ENCODE assay signal across 8 cellular contexts in genomic region chr12:7937867-7938506, GRCh38. TPM values are rescaled to one million over a fixed set of nuclear protein-coding genes. Genes with fewer than 3 reads are reported as not detected.
A peak's percentile ranks its signal among the peaks of the same experiment; 100 is the strongest.
DNase-seq lines count a peak whose midpoint lies in the region; ATAC-seq and TF ChIP-seq lines count a peak whose summit lies in the region.

No MANE protein-coding gene starts in this region.

- no peaks in the 10 kb centered on the region for H3K36me3 Mint-ChIP-seq in endothelial cell (ENCODE audit: low read depth, unreplicated experiment)

- no peaks in the 10 kb centered on the region for H3K9me3 Mint-ChIP-seq in endothelial cell (ENCODE audit: unreplicated experiment)

- no peak for ATAC-seq in HG03469 (IDR thresholded peaks at IDR 0.05; ENCODE audit: unreplicated experiment)

- H3K36me3 ChIP-seq in colonic mucosa = no peaks in the 10 kb centered on the region

- DNase-seq in NCI-H748 (lab: John Stamatoyannopoulos, UW; ENCODE audit: unreplicated experiment) = peak; percentile 38
- DNase-seq in NCI-H748 treated with DMSO at 0.1 percent for 48 hours (lab: John Stamatoyannopoulos, UW) = no peak
- DNase-seq in NOMO-1 treated with DMSO at 0.1 percent for 48 hours (lab: John Stamatoyannopoulos, UW; ENCODE audit: unreplicated experiment) = peak; percentile 24
- no peak for DNase-seq in endothelial cell (ENCODE audit: low spot score)
- no peak for DNase-seq in anterior cingulate cortex (lab: John Stamatoyannopoulos, UW)
- DNase-seq in colonic mucosa = no peak

- no peaks in the 10 kb centered on the region for H3K27me3 ChIP-seq in colonic mucosa

- H3K27me3 Mint-ChIP-seq in endothelial cell (ENCODE audit: unreplicated experiment) = no peaks in the 10 kb centered on the region

- peak overlapping the region; percentile 91 for H3K27ac Mint-ChIP-seq in endothelial cell (ENCODE audit: unreplicated experiment)

- H3K4me3 ChIP-seq in skin epidermis (no peak overlapping the region), colonic mucosa (no peak overlapping the region)

- peak overlapping the region; percentile 34 for H3K4me3 Mint-ChIP-seq in endothelial cell (ENCODE audit: unreplicated experiment)

- no peak overlapping the region for H3K9ac ChIP-seq in colonic mucosa (ENCODE audit: low read depth in 2 of 2, low read length in 2 of 2)

- no peaks in the 10 kb centered on the region for H3K4me1 ChIP-seq in colonic mucosa

- peak overlapping the region in 11 of 21 experiments; percentile 12 to 74 (median 55) for H3K27ac ChIP-seq in skin epidermis
- H3K27ac ChIP-seq in colonic mucosa = no peak overlapping the region

- peak; percentile 22 for TF ChIP-seq CTCF in endothelial cell (IDR thresholded peaks at IDR 0.05; ENCODE audit: unreplicated experiment)
- TF ChIP-seq CTCF in colonic mucosa (IDR thresholded peaks at IDR 0.05) = no peak

- intact Hi-C loops in colonic mucosa (cut with DNase I) = no loop called here

- peaks cover 7% of the 10 kb centered on the region for H3K4me1 Mint-ChIP-seq in endothelial cell (ENCODE audit: unreplicated experiment)

- no peaks in the 10 kb centered on the region for H3K9me3 ChIP-seq in colonic mucosa

RNA-seq across cellular contexts. Expression of gene SLC2A3, which starts 2.0 kb away (rescaled TPM):
- total RNA-seq in endothelial cell (ENCODE audit: unreplicated experiment) = 562 TPM
- 10 to 100 TPM; 21.6 to 29.0 TPM for total RNA-seq in colonic mucosa

Comparison
In these comparisons a context has a peak if more than half of its experiments do, and no peak if none do; other contexts are left out.
1. DNase-seq: peak in NCI-H748 (single experiment) and NOMO-1 treated with DMSO at 0.1 percent for 48 hours (single experiment); none in NCI-H748 treated with DMSO at 0.1 percent for 48 hours (single experiment), endothelial cell (single experiment), anterior cingulate cortex (0 of 58) and colonic mucosa (single experiment).
2. RNA of gene SLC2A3, which starts 2.0 kb away (total RNA-seq): 562 TPM in endothelial cell (single experiment); 21.6 to 29.0 TPM in colonic mucosa; every median in the first group is over 10 times any median in the second.